8 cellular contexts compared by ENCODE assay signal in the genomic region with DNA sequence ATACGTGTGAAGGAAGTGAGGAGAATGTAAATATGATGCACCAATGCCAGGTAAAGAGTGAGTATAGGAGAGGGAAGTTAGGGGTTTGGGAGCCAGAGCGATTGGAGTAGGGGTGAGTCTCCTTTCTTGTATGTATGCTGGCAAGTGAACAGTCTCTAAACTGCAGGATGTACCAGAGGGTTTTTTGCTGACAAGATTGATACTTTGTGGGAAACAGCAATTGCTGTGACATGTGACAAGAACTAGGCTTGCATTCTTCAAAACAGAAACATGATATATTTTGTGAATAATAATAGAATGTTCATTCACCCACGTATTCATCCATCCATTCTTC. TPM values are rescaled to one million over a fixed set of nuclear protein-coding genes. Genes with fewer than 3 reads are reported as not detected.
DNase-seq lines count a peak whose midpoint lies in the region; ATAC-seq, FAIRE-seq and TF ChIP-seq lines count a peak whose summit lies in the region.

No MANE protein-coding gene starts in this region.

- no peaks in the 10 kb centered on the region for H3K9me3 Mint-ChIP-seq in T-helper 2 cell treated with Interferon-gamma antibody and Interleukin-4, amounts not matched to agents 5 μg/mL and 100 μg/mL, for 36 hours

- H3K27ac Mint-ChIP-seq in T-helper 2 cell treated with Interferon-gamma antibody and Interleukin-4, amounts not matched to agents 5 μg/mL and 100 μg/mL, for 36 hours, result peak overlapping the region; percentile 99

- TF ChIP-seq CTCF in liver (IDR thresholded peaks at IDR 0.05; ENCODE audit: low read depth, low read length, missing input control) (no peak), HepG2 (CRISPR knock-in tag; IDR thresholded peaks at IDR 0.05) (no peak), foreskin fibroblast (IDR thresholded peaks at IDR 0.05; ENCODE audit: low read depth, low read length) (no peak), prostate gland (IDR thresholded peaks at IDR 0.05) (no peak)

- H3K4me3 Mint-ChIP-seq in T-helper 2 cell treated with Interferon-gamma antibody and Interleukin-4, amounts not matched to agents 5 μg/mL and 100 μg/mL, for 36 hours, result peak overlapping the region; percentile 97

- H3K27me3 ChIP-seq in liver (ENCODE audit: control insufficient read depth in 4 of 4, insufficient read depth in 4 of 4, low read length in 3 of 4), result peaks cover 0 to 4% (median 0%) of the 10 kb centered on the region in 4 donors
- H3K27me3 ChIP-seq in HepG2 (ENCODE audit: control insufficient read depth in 1 of 2, insufficient read depth in 2 of 2, low read length in 2 of 2), result no peaks in the 10 kb centered on the region
- no peaks in the 10 kb centered on the region for H3K27me3 ChIP-seq in prostate gland (replicated peaks; ENCODE audit: insufficient read depth)

- WGBS in liver, result 20% methylated on average over 3 of the region's 3 CpGs
- WGBS in HepG2 (ENCODE audit: low lambda C conversion rate), result 8% methylated on average over 3 of the region's 3 CpGs
- 2% methylated on average over 3 of the region's 3 CpGs for WGBS in prostate gland

- no peaks in the 10 kb centered on the region for H3K79me2 ChIP-seq in HepG2 (ENCODE audit: insufficient read depth, low read length)

- H3K36me3 Mint-ChIP-seq in T-helper 2 cell treated with Interferon-gamma antibody and Interleukin-4, amounts not matched to agents 5 μg/mL and 100 μg/mL, for 36 hours (ENCODE audit: low read depth), result no peaks in the 10 kb centered on the region

- TF ChIP-seq POLR2A in HepG2 (IDR thresholded peaks at IDR 0.05; ENCODE audit: insufficient read depth in 1 of 2, low read depth in 2 of 2, low read length in 2 of 2) (no peak), prostate gland (IDR thresholded peaks at IDR 0.05) (no peak)

- no peak for TF ChIP-seq EP300 in HepG2 (IDR thresholded peaks at IDR 0.05; ENCODE audit: low read depth in 2 of 2, low read length in 2 of 2)
- TF ChIP-seq EP300 in HepG2 (CRISPR knock-in tag; IDR thresholded peaks at IDR 0.05; ENCODE audit: borderline replicate concordance), result no peak

- H3K9ac ChIP-seq in liver (ENCODE audit: low read depth in 1 of 2, low read length in 2 of 2) (no peak overlapping the region), HepG2 (ENCODE audit: insufficient read depth, low read depth, low read length) (no peak overlapping the region)

- H3K4me1 ChIP-seq in liver (ENCODE audit: control insufficient read depth in 4 of 4, insufficient read depth in 4 of 4, low read length in 3 of 4), result peaks cover 0 to 4% (median 0%) of the 10 kb centered on the region in 4 donors
- no peaks in the 10 kb centered on the region for H3K4me1 ChIP-seq in HepG2 (ENCODE audit: insufficient read depth, low read length)
- no peaks in the 10 kb centered on the region for H3K4me1 ChIP-seq in prostate gland (replicated peaks)

- TF ChIP-seq RAD21 in liver (IDR thresholded peaks at IDR 0.05) (no peak), HepG2 (CRISPR knock-in tag; IDR thresholded peaks at IDR 0.05) (no peak)

- CTCF ChIA-PET in HepG2 (lab: Yijun Ruan, JAX; ENCODE audit: low intra/inter-chr PET ratio, low total read pairs), result no interaction called here

- intact Hi-C loops in HepG2 (cut with micrococcal nuclease; ENCODE audit: unreplicated experiment) (no loop called here), prostate gland (cut with DNase I) (no loop called here)

- DNase-seq in HepG2 (ENCODE audit: low spot score) (no peak), foreskin fibroblast (peak in 1 of 2 donors; percentile 25), prostate gland (ENCODE audit: low spot score) (no peak), KG1 (lab: John Stamatoyannopoulos, UW) (no peak), middle frontal gyrus (ENCODE audit: extremely low spot score, low spot score) (no peak)
- no peak for DNase-seq in T-helper 2 cell treated with Interferon-gamma antibody and Interleukin-4, amounts not matched to agents 5 μg/mL and 100 μg/mL, for 36 hours (ENCODE audit: low spot score)

- BruUV-seq in HepG2 (replicated peaks; lab: Mats Ljungman, UMichigan), result no TSS peak

- H3K9me3 ChIP-seq in liver (ENCODE audit: control insufficient read depth in 4 of 4, low read length in 3 of 4) (no peaks in the 10 kb centered on the region), HepG2 (ENCODE audit: low read length) (no peaks in the 10 kb centered on the region), prostate gland (no peaks in the 10 kb centered on the region)

- ATAC-seq in HepG2 (no peak), HG03064 (IDR thresholded peaks at IDR 0.05; ENCODE audit: low read depth, unreplicated experiment) (peak; percentile 28)

- no peaks in the 10 kb centered on the region for H3K27me3 Mint-ChIP-seq in T-helper 2 cell treated with Interferon-gamma antibody and Interleukin-4, amounts not matched to agents 5 μg/mL and 100 μg/mL, for 36 hours (ENCODE audit: low read depth)

- H3K36me3 ChIP-seq in liver (ENCODE audit: control insufficient read depth in 4 of 4, insufficient read depth in 3 of 4, low read depth in 1 of 4, low read length in 3 of 4) (no peaks in the 10 kb centered on the region), HepG2 (replicated peaks in 1 of 2; ENCODE audit: control insufficient read depth in 1 of 2, insufficient read depth in 2 of 2, low read length in 2 of 2) (no peaks in the 10 kb centered on the region), prostate gland (no peaks in the 10 kb centered on the region)

- H3K4me1 Mint-ChIP-seq in T-helper 2 cell treated with Interferon-gamma antibody and Interleukin-4, amounts not matched to agents 5 μg/mL and 100 μg/mL, for 36 hours (ENCODE audit: low read depth), result peaks cover 5% of the 10 kb centered on the region

- in situ Hi-C loops in HepG2 (cut with HindIII; ENCODE audit: extremely low pct_ligation_motif_present, low pct_unique_long_range_greater_than_20kb), result no loop called here

- no peak for FAIRE-seq in HepG2 (lab: Jason Lieb, UNC)

- POLR2A ChIA-PET in HepG2 (lab: Yijun Ruan, JAX), result no interaction called here

- H4K20me1 ChIP-seq in HepG2 (ENCODE audit: insufficient read depth, low read length), result no peaks in the 10 kb centered on the region

- peak overlapping the region; percentile 16 to 86 (median 62) for H3K4me3 ChIP-seq in liver (ENCODE audit: low read depth in 1 of 3, low read length in 3 of 3)
- H3K4me3 ChIP-seq in HepG2 (replicated peaks in 1 of 3; ENCODE audit: insufficient read depth in 1 of 3, low read depth in 2 of 3, low read length in 3 of 3), result no peak overlapping the region
- peak overlapping the region; percentile 80 to 83 for H3K4me3 ChIP-seq in foreskin fibroblast (ENCODE audit: low read depth in 1 of 2, low read length in 2 of 2)
- H3K4me3 ChIP-seq in prostate gland, result peak overlapping the region; percentile 48 to 50

- no peak overlapping the region for H3K4me2 ChIP-seq in HepG2 (ENCODE audit: low read depth, low read length)

- H3K27ac ChIP-seq in liver (ENCODE audit: low read depth in 1 of 2, low read length in 2 of 2) (peak overlapping the region; percentile 42 to 65), HepG2 (ENCODE audit: extremely low read length, insufficient read depth, low read length) (no peak overlapping the region), prostate gland (peak overlapping the region; percentile 79 to 85)

- no peak overlapping the region for H2AFZ ChIP-seq in HepG2 (ENCODE audit: low read length)

TF ChIP-seq in liver, 16 proteins besides CTCF, POLR2A, EP300 and RAD21 (continues in another document):
- TF ChIP-seq FOXA1 (IDR thresholded peaks at IDR 0.05) (no peak), GABPA (IDR thresholded peaks at IDR 0.05 in 1 of 2, conservative IDR thresholded peaks at IDR 0.05 in 1 of 2) (no peak), SP1 (IDR thresholded peaks at IDR 0.05) (no peak), JUND (IDR thresholded peaks at IDR 0.05) (no peak), FOXA2 (IDR thresholded peaks at IDR 0.05) (no peak), EGR1 (IDR thresholded peaks at IDR 0.05; ENCODE audit: low read depth in 2 of 2) (no peak), YY1 (IDR thresholded peaks at IDR 0.05) (no peak)

TF ChIP-seq in HepG2, 621 proteins besides CTCF, POLR2A, EP300 and RAD21 (continues in another document):
- TF ChIP-seq POLR2AphosphoS2 (IDR thresholded peaks at IDR 0.05; ENCODE audit: low read depth, low read length) (no peak), SRSF9 (IDR thresholded peaks at IDR 0.05; ENCODE audit: borderline replicate concordance, insufficient read depth, low read depth, low read length, poor library complexity, severe bottlenecking) (no peak), ZNF749 (CRISPR knock-in tag; IDR thresholded peaks at IDR 0.05; ENCODE audit: borderline replicate concordance) (no peak), MYC (CRISPR knock-in tag; IDR thresholded peaks at IDR 0.05; ENCODE audit: borderline replicate concordance) (no peak), TGIF2 (CRISPR knock-in tag; IDR thresholded peaks at IDR 0.05) (no peak), CAMTA2 (CRISPR knock-in tag; IDR thresholded peaks at IDR 0.05; ENCODE audit: borderline replicate concordance) (no peak), ZNF572 (CRISPR knock-in tag; IDR thresholded peaks at IDR 0.05) (no peak), ZNF138 (CRISPR knock-in tag; IDR thresholded peaks at IDR 0.05; ENCODE audit: low read depth) (no peak)

RNA-seq across cellular contexts. Expression of gene CHIC1, which starts 0.7 kb away (rescaled TPM):
- 1 to 10 TPM; 2.3 to 3.4 TPM for total RNA-seq in liver
- 1 to 10 TPM; 1.1 to 1.6 TPM for polyA plus RNA-seq in liver
- total RNA-seq in HepG2 (2016; rRNA removed; fragmentation: Illumina TruSeq; extraction: Trizol), result 0.04 TPM in 1 of 2 replicates, not detected in the other
- not detected in 2 replicates for total RNA-seq in HepG2 (2016; cell fraction: cytosol; rRNA removed; fragmentation: Illumina TruSeq; extraction: Trizol; ENCODE audit: low read depth)
- total RNA-seq in HepG2 (2016; cell fraction: insoluble cytoplasmic fraction; rRNA removed; fragmentation: Illumina TruSeq; extraction: Trizol), result not detected in 2 replicates
- total RNA-seq in HepG2 (2016; cell fraction: membrane; rRNA removed; fragmentation: Illumina TruSeq; extraction: Trizol), result not detected in 2 replicates
- total RNA-seq in HepG2 (2016; cell fraction: nucleus; rRNA removed; fragmentation: Illumina TruSeq; extraction: Trizol), result not detected in 2 replicates
- not detected in 2 replicates for polyA plus RNA-seq in HepG2 (2011; rRNA removed)
- polyA plus RNA-seq in HepG2 (2011; cell fraction: cytosol; rRNA removed), result not detected in 2 replicates
- not detected in 2 replicates for polyA plus RNA-seq in HepG2 (2011; cell fraction: nucleus; rRNA removed)
- 0.03 TPM in 1 of 2 replicates, not detected in the other for polyA plus RNA-seq in HepG2 (2012)
- polyA plus RNA-seq in HepG2 (2016; cell fraction: cytosol; fragmentation: Illumina TruSeq; extraction: Trizol; ENCODE audit: low read depth), result not detected in 2 replicates
- 0.04 TPM in 1 of 2 replicates, not detected in the other for polyA plus RNA-seq in HepG2 (2016; cell fraction: insoluble cytoplasmic fraction; fragmentation: Illumina TruSeq; extraction: Trizol; ENCODE audit: low read depth)
- not detected in 2 replicates for polyA plus RNA-seq in HepG2 (2016; cell fraction: membrane; fragmentation: Illumina TruSeq; extraction: Trizol; ENCODE audit: low read depth)
- not detected in 2 replicates for polyA plus RNA-seq in HepG2 (2016; cell fraction: nucleus; fragmentation: Illumina TruSeq; extraction: Trizol; ENCODE audit: insufficient read depth, low read depth)
- polyA minus RNA-seq in HepG2 (2011; rRNA and poly(A)+ RNA removed; ENCODE audit: low replicate concordance), result 6.1 TPM in 1 of 2 replicates, not detected in the other
- not detected in 2 replicates for polyA minus RNA-seq in HepG2 (2011; cell fraction: cytosol; rRNA and poly(A)+ RNA removed)
- not detected in 2 replicates for polyA minus RNA-seq in HepG2 (2011; cell fraction: nucleus; rRNA and poly(A)+ RNA removed)
- total RNA-seq in prostate gland, result 10 to 100 TPM in 1 of 2 donors, 1 to 10 TPM in 1; 8.7 to 12.2 TPM

Comparison
In these comparisons a context has a peak if more than half of its experiments do, and no peak if none do; other contexts are left out.
1. H3K4me3 ChIP-seq: peak in liver (3 of 3), foreskin fibroblast (2 of 2) and prostate gland (2 of 2); none in HepG2 (0 of 3).